ENCODE assay signal across 1 cellular context in the genomic region with DNA sequence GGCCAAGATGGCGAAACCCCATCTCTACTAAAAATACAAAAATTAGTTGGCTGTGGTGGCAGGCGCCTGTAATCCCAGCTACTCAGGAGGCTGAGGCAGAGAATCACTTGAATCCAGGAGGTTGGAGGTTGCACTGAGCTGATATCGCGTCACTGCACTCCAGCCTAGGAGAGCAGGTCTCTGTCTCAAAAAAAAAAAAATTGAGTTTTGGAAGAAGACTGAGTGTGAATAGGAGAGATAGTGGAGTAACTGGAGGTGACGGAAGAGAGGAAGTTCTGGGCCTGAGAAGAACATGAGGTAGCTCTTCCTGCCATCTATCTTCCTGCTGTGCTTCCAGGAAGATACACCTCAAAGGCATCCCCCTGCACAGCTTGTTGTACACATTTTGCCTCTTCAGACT.
TF ChIP-seq lines count a peak whose summit lies in the region.

No MANE protein-coding gene starts in this region.

TF ChIP-seq in A549, 52 proteins besides CTCF, POLR2A, EP300 and RAD21:
- TF ChIP-seq NFE2L2 (conservative IDR thresholded peaks at IDR 0.05; ENCODE audit: low read length): no peak
- TF ChIP-seq, protein P1, sequence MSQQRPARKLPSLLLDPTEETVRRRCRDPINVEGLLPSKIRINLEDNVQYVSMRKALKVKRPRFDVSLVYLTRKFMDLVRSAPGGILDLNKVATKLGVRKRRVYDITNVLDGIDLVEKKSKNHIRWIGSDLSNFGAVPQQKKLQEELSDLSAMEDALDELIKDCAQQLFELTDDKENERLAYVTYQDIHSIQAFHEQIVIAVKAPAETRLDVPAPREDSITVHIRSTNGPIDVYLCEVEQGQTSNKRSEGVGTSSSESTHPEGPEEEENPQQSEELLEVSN (IDR thresholded peaks at IDR 0.05; ENCODE audit: borderline replicate concordance, low read depth): no peak
- TF ChIP-seq HOXB5 (CRISPR knock-in tag; IDR thresholded peaks at IDR 0.05): no peak
- no peak for TF ChIP-seq MAZ (IDR thresholded peaks at IDR 0.05; ENCODE audit: borderline replicate concordance, low read depth, low read length)
- TF ChIP-seq GATA3 (IDR thresholded peaks at IDR 0.05; ENCODE audit: borderline replicate concordance): no peak
- TF ChIP-seq SMC3 (IDR thresholded peaks at IDR 0.05): no peak
- TF ChIP-seq FOXS1 (CRISPR knock-in tag; IDR thresholded peaks at IDR 0.05): no peak
- no peak for TF ChIP-seq BHLHE40 (IDR thresholded peaks at IDR 0.05; ENCODE audit: low read depth, low read length)
- no peak for TF ChIP-seq HOXB13 (CRISPR knock-in tag; IDR thresholded peaks at IDR 0.05; ENCODE audit: low read depth)
- TF ChIP-seq HMGXB4 (CRISPR knock-in tag; IDR thresholded peaks at IDR 0.05; ENCODE audit: borderline replicate concordance): no peak
- no peak for TF ChIP-seq NPAS2 (CRISPR knock-in tag; IDR thresholded peaks at IDR 0.05; ENCODE audit: borderline replicate concordance)
- TF ChIP-seq RCOR1 (IDR thresholded peaks at IDR 0.05; ENCODE audit: low read depth, low read length): no peak
- TF ChIP-seq FOSL2 (IDR thresholded peaks at IDR 0.05): no peak
- TF ChIP-seq FOSL2 (CRISPR knock-in tag; IDR thresholded peaks at IDR 0.05): no peak
- no peak for TF ChIP-seq JUNB (IDR thresholded peaks at IDR 0.05)
- no peak for TF ChIP-seq HEYL (CRISPR knock-in tag; IDR thresholded peaks at IDR 0.05)
- TF ChIP-seq, protein P2, sequence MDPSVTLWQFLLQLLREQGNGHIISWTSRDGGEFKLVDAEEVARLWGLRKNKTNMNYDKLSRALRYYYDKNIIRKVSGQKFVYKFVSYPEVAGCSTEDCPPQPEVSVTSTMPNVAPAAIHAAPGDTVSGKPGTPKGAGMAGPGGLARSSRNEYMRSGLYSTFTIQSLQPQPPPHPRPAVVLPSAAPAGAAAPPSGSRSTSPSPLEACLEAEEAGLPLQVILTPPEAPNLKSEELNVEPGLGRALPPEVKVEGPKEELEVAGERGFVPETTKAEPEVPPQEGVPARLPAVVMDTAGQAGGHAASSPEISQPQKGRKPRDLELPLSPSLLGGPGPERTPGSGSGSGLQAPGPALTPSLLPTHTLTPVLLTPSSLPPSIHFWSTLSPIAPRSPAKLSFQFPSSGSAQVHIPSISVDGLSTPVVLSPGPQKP (IDR thresholded peaks at IDR 0.05; ENCODE audit: low read depth, low read length): no peak
- TF ChIP-seq, protein P3, sequence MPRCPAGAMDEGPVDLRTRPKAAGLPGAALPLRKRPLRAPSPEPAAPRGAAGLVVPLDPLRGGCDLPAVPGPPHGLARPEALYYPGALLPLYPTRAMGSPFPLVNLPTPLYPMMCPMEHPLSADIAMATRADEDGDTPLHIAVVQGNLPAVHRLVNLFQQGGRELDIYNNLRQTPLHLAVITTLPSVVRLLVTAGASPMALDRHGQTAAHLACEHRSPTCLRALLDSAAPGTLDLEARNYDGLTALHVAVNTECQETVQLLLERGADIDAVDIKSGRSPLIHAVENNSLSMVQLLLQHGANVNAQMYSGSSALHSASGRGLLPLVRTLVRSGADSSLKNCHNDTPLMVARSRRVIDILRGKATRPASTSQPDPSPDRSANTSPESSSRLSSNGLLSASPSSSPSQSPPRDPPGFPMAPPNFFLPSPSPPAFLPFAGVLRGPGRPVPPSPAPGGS (IDR thresholded peaks at IDR 0.05): no peak
